In the genomic region with DNA sequence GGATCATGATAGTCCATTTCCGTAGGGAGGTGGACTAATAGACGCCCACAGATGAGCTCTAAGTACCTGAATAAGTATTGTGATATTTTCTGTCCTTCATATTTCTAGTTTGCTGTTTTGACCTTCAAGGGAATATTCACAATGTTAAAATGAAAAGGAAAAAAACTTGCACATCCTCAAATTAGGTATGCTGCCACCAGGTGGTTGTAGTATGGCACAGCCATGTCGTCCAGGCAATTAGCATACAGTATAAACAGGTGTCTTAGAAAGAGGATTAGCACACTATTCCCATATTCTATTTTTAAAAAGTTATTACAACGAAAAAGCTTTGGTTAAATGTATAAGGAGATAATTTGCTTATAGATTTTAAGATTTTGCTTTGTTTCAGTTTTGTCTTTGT, we compare ENCODE assay signal across 8 cellular contexts.
DNase-seq lines count a peak whose midpoint lies in the region; ATAC-seq, FAIRE-seq and TF ChIP-seq lines count a peak whose summit lies in the region.

No MANE protein-coding gene starts in this region.

- TF ChIP-seq CTCF in AG09309 (IDR thresholded peaks at IDR 0.05; ENCODE audit: control insufficient read depth, insufficient read depth, low read depth, low read length, missing control alignments) = peak; percentile 71
- peak; percentile 31; the same call in 1 of the 2 replicates for TF ChIP-seq CTCF in GM12874 (IDR thresholded peaks at IDR 0.05; ENCODE audit: insufficient read depth, low read depth, low read length)
- TF ChIP-seq CTCF in OCI-LY7 (conservative IDR thresholded peaks at IDR 0.05; ENCODE audit: low read length) = peak; percentile 84
- TF ChIP-seq CTCF in esophagus muscularis mucosa (IDR thresholded peaks at IDR 0.05) = peak; percentile 28 to 46 (median 44)

- POLR2A ChIA-PET in OCI-LY7 (lab: Charles Lee) = no interaction called here

- CTCF ChIA-PET in OCI-LY7 (lab: Charles Lee; ENCODE audit: unreplicated experiment) = interaction anchor here (0.9 kb wide), 1 partner anchor 25 kb away, joined by 3 read pairs; no protein-coding TSS in a partner anchor

- no peaks in the 10 kb centered on the region for H3K9me3 ChIP-seq in OCI-LY7 (ENCODE audit: low read length)
- H3K9me3 ChIP-seq in esophagus muscularis mucosa = no peaks in the 10 kb centered on the region

- no peaks in the 10 kb centered on the region for H3K9me2 ChIP-seq in OCI-LY7 (ENCODE audit: insufficient read depth, low read length)

- H2AFZ ChIP-seq in OCI-LY7 (ENCODE audit: low read length) = no peak overlapping the region

- BruUV-seq in OCI-LY7 (replicated peaks; lab: Mats Ljungman, UMichigan) = no TSS peak

- no peak overlapping the region for H3K4me3 ChIP-seq in AG09309 (ENCODE audit: control insufficient read depth, low read depth, low read length)
- H3K4me3 ChIP-seq in OCI-LY7 (ENCODE audit: low read depth, low read length, poor library complexity, severe bottlenecking) = no peak overlapping the region
- H3K4me3 ChIP-seq in esophagus muscularis mucosa = no peak overlapping the region

- peak; percentile 90 for ATAC-seq in HG03342 (IDR thresholded peaks at IDR 0.05; ENCODE audit: unreplicated experiment)

- H3K27ac ChIP-seq in OCI-LY7 (ENCODE audit: low read depth, low read length, poor library complexity, severe bottlenecking) = no peak overlapping the region
- H3K27ac ChIP-seq in esophagus muscularis mucosa (replicated peaks in 1 of 4) = no peak overlapping the region

- intact Hi-C loops in OCI-LY7 (cut with micrococcal nuclease; ENCODE audit: unreplicated experiment) (loop anchor here (5.0 to 10.0 kb wide), 2 partner anchors 658 to 911 kb away; no protein-coding TSS in a partner anchor), esophagus muscularis mucosa (cut with DNase I) (no loop called here)

- H3K4me2 ChIP-seq in OCI-LY7 (ENCODE audit: low read length) = no peak overlapping the region

- H3K27me3 ChIP-seq in esophagus muscularis mucosa = no peaks in the 10 kb centered on the region

- H3K79me2 ChIP-seq in OCI-LY7 (ENCODE audit: insufficient read depth, low read depth, low read length) = no peaks in the 10 kb centered on the region

- H3K4me1 ChIP-seq in OCI-LY7 (ENCODE audit: insufficient read depth, low read length, poor library complexity, severe bottlenecking) = no peaks in the 10 kb centered on the region
- no peaks in the 10 kb centered on the region for H3K4me1 ChIP-seq in esophagus muscularis mucosa

- H3K36me3 ChIP-seq in OCI-LY7 (ENCODE audit: insufficient read depth, low read length) (no peaks in the 10 kb centered on the region), esophagus muscularis mucosa (no peaks in the 10 kb centered on the region)

- no peaks in the 10 kb centered on the region for H4K20me1 ChIP-seq in OCI-LY7 (ENCODE audit: insufficient read depth, low read length)

- WGBS in esophagus muscularis mucosa = 58% methylated on average over 4 of the region's 4 CpGs

- TF ChIP-seq EP300 in esophagus muscularis mucosa (IDR thresholded peaks at IDR 0.05) = no peak

- peak; percentile 1 for DNase-seq in AG09309 (ENCODE audit: low read depth)
- DNase-seq in OCI-LY7 (ENCODE audit: low spot score) = peak; percentile 53
- no peak for DNase-seq in esophagus muscularis mucosa (ENCODE audit: extremely low spot score)
- peak; percentile 3 for DNase-seq in smooth muscle cell of the brain vasculature (ENCODE audit: low read depth, low spot score)
- no peak for DNase-seq in HTR-8/SVneo (ENCODE audit: insufficient read length, low spot score)
- DNase-seq in NCI-H1930 (lab: John Stamatoyannopoulos, UW) = no peak

- TF ChIP-seq POLR2A in esophagus muscularis mucosa (IDR thresholded peaks at IDR 0.05; ENCODE audit: low read depth) = no peak

- FAIRE-seq in HTR-8/SVneo (lab: Jason Lieb, UNC) = no peak

Comparison
In these comparisons a context has a peak if more than half of its experiments do, and no peak if none do; other contexts are left out.
1. DNase-seq: peak in AG09309 (single experiment), OCI-LY7 (single experiment) and smooth muscle cell of the brain vasculature (single experiment); none in esophagus muscularis mucosa (single experiment), HTR-8/SVneo (single experiment) and NCI-H1930 (0 of 2).
2. CTCF ChIP-seq: peak in every context shown above with its lines; median percentile 84 in OCI-LY7; 71 in AG09309; 44 in esophagus muscularis mucosa; 31 in GM12874.